13 cellular contexts compared by ENCODE assay signal in the genomic region with DNA sequence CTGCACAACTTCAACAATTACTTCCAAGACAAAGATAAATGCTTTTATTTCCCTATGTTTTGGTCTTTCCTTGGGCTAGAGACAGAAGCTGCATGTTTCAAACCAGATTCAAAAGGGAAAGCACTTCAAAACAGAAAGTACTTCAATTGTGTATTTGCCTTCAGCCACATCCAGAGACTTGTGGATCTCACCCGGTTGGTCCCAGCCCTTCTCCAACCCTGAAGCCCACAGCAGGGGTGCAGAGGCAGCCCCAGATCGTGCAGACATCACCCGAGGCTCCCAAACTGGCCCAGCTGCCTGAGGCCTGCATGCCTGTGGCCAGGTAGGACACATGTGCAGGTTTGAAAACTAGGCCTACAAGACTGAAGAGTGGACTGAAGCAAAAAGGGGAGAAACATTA.
DNase-seq lines count a peak whose midpoint lies in the region; ATAC-seq lines count a peak whose summit lies in the region.
"Had no signal": no experiment of that assay in that cellular context is flagged by ENCODE, and none has a peak within 500 bp of the region (broad histone marks: within the 10 kb centered on the region; RNA-seq: fewer than 3 reads in every experiment).

No MANE protein-coding gene starts in this region.

- peak overlapping the region; percentile 58 for H3K4me3 Mint-ChIP-seq in activated CD4-positive, alpha-beta T cell treated with anti-CD3 and anti-CD28 coated beads, Interleukin-2, amount 10 ng/mL, durations not matched to agents 24 days and 14 days
- H3K4me3 Mint-ChIP-seq in T-cell (no peak overlapping the region), immature natural killer cell (no peak overlapping the region)

- peaks cover 31% of the 10 kb centered on the region for H3K4me1 Mint-ChIP-seq in activated CD4-positive, alpha-beta T cell treated with anti-CD3 and anti-CD28 coated beads, Interleukin-2, amount 10 ng/mL, durations not matched to agents 24 days and 14 days
- H3K4me1 Mint-ChIP-seq in T-cell (peaks cover 8 to 31% (median 21%) of the 10 kb centered on the region in 3 donors), immature natural killer cell (peaks cover 0 to 4% of the 10 kb centered on the region in 2 donors)

- ATAC-seq in GM21390 (IDR thresholded peaks at IDR 0.05; ENCODE audit: unreplicated experiment) (peak; percentile 66), T-cell (replicated peaks in 1 of 4) (no peak), GM21723 (IDR thresholded peaks at IDR 0.05; ENCODE audit: unreplicated experiment) (no peak), HG02981 (IDR thresholded peaks at IDR 0.05; ENCODE audit: unreplicated experiment) (no peak)

- H3K27me3 Mint-ChIP-seq in activated CD4-positive, alpha-beta T cell treated with anti-CD3 and anti-CD28 coated beads, Interleukin-2, amount 10 ng/mL, durations not matched to agents 24 days and 14 days = no peaks in the 10 kb centered on the region
- no peaks in the 10 kb centered on the region for H3K27me3 Mint-ChIP-seq in T-cell
- H3K27me3 Mint-ChIP-seq in immature natural killer cell (ENCODE audit: low read depth in 3 of 3) = peaks cover 0 to 7% (median 6%) of the 10 kb centered on the region in 3 donors

- peaks cover 4% of the 10 kb centered on the region for H3K9me3 Mint-ChIP-seq in activated CD4-positive, alpha-beta T cell treated with anti-CD3 and anti-CD28 coated beads, Interleukin-2, amount 10 ng/mL, durations not matched to agents 24 days and 14 days
- no peaks in the 10 kb centered on the region for H3K9me3 Mint-ChIP-seq in T-cell
- H3K9me3 Mint-ChIP-seq in immature natural killer cell = no peaks in the 10 kb centered on the region
- H3K9me3 Mint-ChIP-seq: nephron progenitor cell had no signal

- CTCF ChIA-PET in T-cell (lab: Charles Lee) = no interaction called here

- POLR2A ChIA-PET in T-cell (lab: Charles Lee) = no interaction called here

- intact Hi-C loops in activated CD4-positive, alpha-beta T cell treated with anti-CD3 and anti-CD28 coated beads, Interleukin-2, amount 10 ng/mL, durations not matched to agents 24 days and 14 days (cut with micrococcal nuclease) = no loop called here

- H3K27ac Mint-ChIP-seq in activated CD4-positive, alpha-beta T cell treated with anti-CD3 and anti-CD28 coated beads, Interleukin-2, amount 10 ng/mL, durations not matched to agents 24 days and 14 days = peak overlapping the region; percentile 84
- H3K27ac Mint-ChIP-seq in T-cell = peak overlapping the region; percentile 80 to 81
- peak overlapping the region in 4 of 6 donors; percentile 3 to 51 (median 38) for H3K27ac Mint-ChIP-seq in immature natural killer cell

- H3K36me3 Mint-ChIP-seq in activated CD4-positive, alpha-beta T cell treated with anti-CD3 and anti-CD28 coated beads, Interleukin-2, amount 10 ng/mL, durations not matched to agents 24 days and 14 days (ENCODE audit: low read depth) = peaks cover 23% of the 10 kb centered on the region
- H3K36me3 Mint-ChIP-seq in T-cell (peaks cover 44% of the 10 kb centered on the region), immature natural killer cell (peaks cover 18 to 25% (median 24%) of the 10 kb centered on the region in 3 donors)

- peak; percentile 67 for DNase-seq in activated CD4-positive, alpha-beta T cell treated with anti-CD3 and anti-CD28 coated beads, Interleukin-2, amount 10 ng/mL, durations not matched to agents 24 days and 14 days
- DNase-seq in activated CD4-positive, alpha-beta T cell treated with anti-CD3 and anti-CD28 coated beads, Interleukin-2, amount 50 U/mL, for 1 hour = no peak
- DNase-seq in T-cell = no peak
- DNase-seq in immature natural killer cell = no peak
- no peak for DNase-seq in SKM-1 treated with dmso at 0.1 percent for 144 hours (lab: John Stamatoyannopoulos, UW; ENCODE audit: unreplicated experiment)
- DNase-seq: 8988T, DMS79 treated with DMSO at 0.1 percent for 48 hours, NCI-H2029 treated with DMSO at 0.1 percent for 48 hours, nephron progenitor cell, RPMI8226 had no signal
